ENCODE assay signal across 27 cellular contexts in genomic region chr4:72924814-72925213, GRCh38.
"Had no signal": no experiment of that assay in that cellular context is flagged by ENCODE, and none has a peak within 500 bp of the region (broad histone marks: within the 10 kb centered on the region; RNA-seq: fewer than 3 reads in every experiment).

No MANE protein-coding gene starts in this region.

- H3K36me3 ChIP-seq: brain microvascular endothelial cell, heart left ventricle had no signal

- H3K4me3 ChIP-seq: coronary artery, dorsolateral prefrontal cortex, heart left ventricle had no signal

- ATAC-seq: activated naive CD4-positive, alpha-beta T cell treated with anti-CD3 and anti-CD28 coated beads, Interleukin-2, amount 50 U/mL, for 72 hours; activated T-cell treated with anti-CD3 and anti-CD28 coated beads, Interleukin-2, amount 50 U/mL, for 72 hours; esophagus mucosa; heart left ventricle; T-helper 17 cell; WTC11 had no signal

- H3K27me3 ChIP-seq: brain microvascular endothelial cell, dorsolateral prefrontal cortex, heart left ventricle had no signal

- H3K27ac ChIP-seq: brain microvascular endothelial cell, coronary artery, dorsolateral prefrontal cortex, heart left ventricle had no signal

- DNase-seq: activated CD4-positive, alpha-beta memory T cell treated with anti-CD3 and anti-CD28 coated beads, Interleukin-2, amount 10 ng/mL, durations not matched to agents 7 days and 5 days; activated CD4-positive, alpha-beta T cell treated with anti-CD3 and anti-CD28 coated beads for 1 hour; activated CD4-positive, alpha-beta T cell treated with anti-CD3 and anti-CD28 coated beads for 4 hours; activated CD4-positive, alpha-beta T cell treated with anti-CD3 and anti-CD28 coated beads, Interleukin-2, amount 10 ng/mL, durations not matched to agents 7 days and 5 days; activated CD4-positive, alpha-beta T cell treated with anti-CD3 and anti-CD28 coated beads, Interleukin-2, amount 50 U/mL, for 4 hours; activated CD8-positive, alpha-beta memory T cell treated with anti-CD3 and anti-CD28 coated beads, Interleukin-2, amount 50 U/mL, for 48 hours; activated gamma-delta T cell; activated naive CD4-positive, alpha-beta T cell; activated naive CD4-positive, alpha-beta T cell treated with anti-CD3 and anti-CD28 coated beads, Interleukin-2, amount 10 ng/mL, durations not matched to agents 7 days and 5 days; activated naive CD8-positive, alpha-beta T cell treated with anti-CD3 and anti-CD28 coated beads, Interleukin-2, amount 10 ng/mL, durations not matched to agents 7 days and 5 days; activated T-cell treated with anti-CD3 and anti-CD28 coated beads for 4 hours; activated T-cell treated with anti-CD3 and anti-CD28 coated beads, Interleukin-2, amount 50 U/mL, for 24 hours; activated T-cell treated with anti-CD3 and anti-CD28 coated beads, Interleukin-2, amount 50 U/mL, for 72 hours; brain microvascular endothelial cell; dorsolateral prefrontal cortex; effector memory CD4-positive, alpha-beta T cell; endodermal cell; foreskin fibroblast; glutamatergic neuron; heart left ventricle; T-helper 1 cell; T-helper 17 cell; T1000 had no signal

- H3K4me1 ChIP-seq: heart left ventricle had no signal
